In genomic region chr14:71022939-71023338, GRCh38 we compare ENCODE assay signal across 1 cellular context.
TF ChIP-seq lines count a peak whose summit lies in the region.

No MANE protein-coding gene starts in this region.

TF ChIP-seq in endothelial cell of umbilical vein, 7 proteins besides CTCF, POLR2A, EP300 and RAD21 (continued from another document):
- no peak for TF ChIP-seq MAX (IDR thresholded peaks at IDR 0.05; ENCODE audit: insufficient read depth, insufficient read length)
- TF ChIP-seq EZH2 (IDR thresholded peaks at IDR 0.05; ENCODE audit: borderline replicate concordance, low read depth, low read length, severe bottlenecking): no peak
- no peak for TF ChIP-seq FOS (IDR thresholded peaks at IDR 0.05; ENCODE audit: borderline replicate concordance, insufficient read depth, low read length)
- TF ChIP-seq POLR2AphosphoS5 (IDR thresholded peaks at IDR 0.05; ENCODE audit: insufficient read depth, low read depth, low read length): no peak
- TF ChIP-seq MYC (IDR thresholded peaks at IDR 0.05; ENCODE audit: low read depth, low read length): no peak
- TF ChIP-seq JUN (IDR thresholded peaks at IDR 0.05; ENCODE audit: borderline replicate concordance, insufficient read depth, insufficient read length, low read depth): no peak
